19 cellular contexts compared by ENCODE assay signal in genomic region chr13:88217372-88217771, GRCh38.
DNase-seq lines count a peak whose midpoint lies in the region; FAIRE-seq and TF ChIP-seq lines count a peak whose summit lies in the region.
"Had no signal": no experiment of that assay in that cellular context is flagged by ENCODE, and none has a peak within 500 bp of the region (broad histone marks: within the 10 kb centered on the region; RNA-seq: fewer than 3 reads in every experiment).

No MANE protein-coding gene starts in this region.

- no peaks in the 10 kb centered on the region for H3K4me1 ChIP-seq in kidney (ENCODE audit: control insufficient read depth in 1 of 2, insufficient read depth in 1 of 2, low read depth in 1 of 2, low read length in 2 of 2)
- H3K4me1 ChIP-seq: HAP-1, Peyer's patch had no signal

- TF ChIP-seq POLR2A in H54 (IDR thresholded peaks at IDR 0.05; ENCODE audit: low read depth, low read length) = no peak

- no peak for TF ChIP-seq CTCF in kidney (IDR thresholded peaks at IDR 0.05; ENCODE audit: borderline replicate concordance, extremely low read depth, insufficient read depth)

- no peak overlapping the region for H3K4me3 Mint-ChIP-seq in activated naive CD4-positive, alpha-beta T cell treated with anti-CD3 and anti-CD28 coated beads, Interleukin-2, amount 10 ng/mL, durations not matched to agents 7 days and 5 days

- H3K27ac ChIP-seq in kidney (ENCODE audit: low read depth in 2 of 2, low read length in 2 of 2) = no peak overlapping the region
- H3K27ac ChIP-seq: Peyer's patch had no signal

- H3K9me3 Mint-ChIP-seq in activated naive CD4-positive, alpha-beta T cell treated with anti-CD3 and anti-CD28 coated beads, Interleukin-2, amount 10 ng/mL, durations not matched to agents 7 days and 5 days = peaks cover 7% of the 10 kb centered on the region

- H3K4me3 ChIP-seq in kidney (ENCODE audit: low read length in 2 of 2) = no peak overlapping the region
- H3K4me3 ChIP-seq: HAP-1, Peyer's patch had no signal

- no peaks in the 10 kb centered on the region for H3K27me3 Mint-ChIP-seq in activated naive CD4-positive, alpha-beta T cell treated with anti-CD3 and anti-CD28 coated beads, Interleukin-2, amount 10 ng/mL, durations not matched to agents 7 days and 5 days

- no peak overlapping the region for H3K9ac ChIP-seq in kidney (ENCODE audit: low read length in 2 of 2)

- DNase-seq in A172 (ENCODE audit: low spot score) (peak; percentile 41), H54 (ENCODE audit: insufficient read length, low spot score) (no peak), RKO (ENCODE audit: low spot score) (peak; percentile 8), kidney (no peak), NCI-H69 (lab: John Stamatoyannopoulos, UW) (no peak), DMS153 (lab: John Stamatoyannopoulos, UW) (no peak), T1000 (lab: John Stamatoyannopoulos, UW) (no peak)
- no peak for DNase-seq in activated naive CD4-positive, alpha-beta T cell treated with anti-CD3 and anti-CD28 coated beads, Interleukin-2, amount 10 ng/mL, durations not matched to agents 7 days and 5 days
- DNase-seq: AML-193, COR-L47, EL, IMR-90, NCI-H1417, NCI-H187 treated with DMSO at 0.1 percent for 48 hours, NCI-H2171 treated with DMSO at 0.1 percent for 48 hours, NCI-H510A treated with DMSO at 0.1 percent for 48 hours, Peyer's patch, SW 1271 had no signal

- H3K36me3 Mint-ChIP-seq in activated naive CD4-positive, alpha-beta T cell treated with anti-CD3 and anti-CD28 coated beads, Interleukin-2, amount 10 ng/mL, durations not matched to agents 7 days and 5 days = no peaks in the 10 kb centered on the region

- H3K4me1 Mint-ChIP-seq in activated naive CD4-positive, alpha-beta T cell treated with anti-CD3 and anti-CD28 coated beads, Interleukin-2, amount 10 ng/mL, durations not matched to agents 7 days and 5 days = no peaks in the 10 kb centered on the region

- FAIRE-seq in H54 (lab: Jason Lieb, UNC) (peak; percentile 48), kidney (lab: Jason Lieb, UNC) (peak; percentile 13)

- no peaks in the 10 kb centered on the region for H3K9me3 ChIP-seq in kidney (ENCODE audit: control insufficient read depth in 1 of 2, low read length in 2 of 2)
- H3K9me3 ChIP-seq: HAP-1, Peyer's patch had no signal

- CTCF ChIA-PET in activated naive CD4-positive, alpha-beta T cell treated with anti-CD3 and anti-CD28 coated beads, Interleukin-2, amount 10 ng/mL, durations not matched to agents 7 days and 5 days (lab: Charles Lee) = no interaction called here

- no peaks in the 10 kb centered on the region for H3K36me3 ChIP-seq in kidney (ENCODE audit: control insufficient read depth in 1 of 2, insufficient read depth in 2 of 2, low read length in 2 of 2)
- H3K36me3 ChIP-seq: HAP-1, Peyer's patch had no signal

- intact Hi-C loops in kidney (cut with DNase I) = no loop called here

- no peak overlapping the region for H3K27ac Mint-ChIP-seq in activated naive CD4-positive, alpha-beta T cell treated with anti-CD3 and anti-CD28 coated beads, Interleukin-2, amount 10 ng/mL, durations not matched to agents 7 days and 5 days

Comparison
In these comparisons a context has a peak if more than half of its experiments do, and no peak if none do; other contexts are left out.
1. DNase-seq: peak in A172 (single experiment) and RKO (single experiment); none in H54 (single experiment), kidney (single experiment), activated naive CD4-positive, alpha-beta T cell treated with anti-CD3 and anti-CD28 coated beads, Interleukin-2, amount 10 ng/mL, durations not matched to agents 7 days and 5 days (single experiment), NCI-H69 (single experiment), DMS153 (single experiment) and T1000 (single experiment).